Comparison of ENCODE assay signal across 25 cellular contexts in genomic region chr13:101945435-101945834, GRCh38.
A peak's percentile ranks its signal among the peaks of the same experiment; 100 is the strongest.
DNase-seq lines count a peak whose midpoint lies in the region; ATAC-seq, FAIRE-seq and TF ChIP-seq lines count a peak whose summit lies in the region.
"Had no signal": no experiment of that assay in that cellular context is flagged by ENCODE, and none has a peak within 500 bp of the region (broad histone marks: within the 10 kb centered on the region; RNA-seq: fewer than 3 reads in every experiment).

No MANE protein-coding gene starts in this region.

- peak overlapping the region in 1 of 7 donors; percentile 32 for H3K27ac Mint-ChIP-seq in CD4-positive, alpha-beta memory T cell
- H3K27ac Mint-ChIP-seq: activated naive CD8-positive, alpha-beta T cell treated with anti-CD3 and anti-CD28 coated beads for 36 hours; B cell; dendritic cell treated with granulocyte-macrophage colony-stimulating factor and Interleukin-4, amounts not matched to agents 40 ng/mL and 50 ng/mL, for 4 days; mesothelial cell of epicardium had no signal

- no peak overlapping the region for H3K4me3 Mint-ChIP-seq in CD4-positive, alpha-beta memory T cell
- H3K4me3 Mint-ChIP-seq: activated naive CD8-positive, alpha-beta T cell treated with anti-CD3 and anti-CD28 coated beads for 36 hours; B cell; dendritic cell treated with granulocyte-macrophage colony-stimulating factor and Interleukin-4, amounts not matched to agents 40 ng/mL and 50 ng/mL, for 4 days; mesothelial cell of epicardium had no signal

- H2AFZ ChIP-seq in Loucy (ENCODE audit: low read length) = no peak overlapping the region
- H2AFZ ChIP-seq in GM12878 (ENCODE audit: control insufficient read depth, low read depth, low read length) = no peak overlapping the region
- no peak overlapping the region for H2AFZ ChIP-seq in mesenchymal stem cell (ENCODE audit: low read depth, low read length)

- DNase-seq in NCI-H146 (lab: John Stamatoyannopoulos, UW) (peak; percentile 23), NCI-H146 treated with DMSO at 0.1 percent for 48 hours (lab: John Stamatoyannopoulos, UW; ENCODE audit: unreplicated experiment) (no peak), GM12878 (ENCODE audit: low read depth, low spot score) (no peak), mesenchymal stem cell (no peak), GOT3 (lab: John Stamatoyannopoulos, UW) (no peak), esophagus squamous epithelium (lab: John Stamatoyannopoulos, UW) (no peak)
- no peak for DNase-seq in CD4-positive, alpha-beta memory T cell
- DNase-seq: activated CD4-positive, alpha-beta T cell treated with anti-CD3 and anti-CD28 coated beads for 1 hour; activated naive CD8-positive, alpha-beta T cell treated with anti-CD3 and anti-CD28 coated beads for 36 hours; foreskin keratinocyte; hypothalamus; left cardiac atrium; NCI-H1417 treated with DMSO at 0.1 percent for 48 hours; stomach; T1000; upper lobe of right lung had no signal

- H2BK5ac ChIP-seq in mesenchymal stem cell (ENCODE audit: low read depth, low read length, poor library complexity, severe bottlenecking) = no peak overlapping the region

- no peak overlapping the region for H3K14ac ChIP-seq in mesenchymal stem cell (ENCODE audit: low read length in 2 of 2)

- TF ChIP-seq POLR2A in GM12878 (IDR thresholded peaks at IDR 0.05; ENCODE audit: low read depth, low read length) (no peak), esophagus squamous epithelium (IDR thresholded peaks at IDR 0.05) (no peak)

- no peaks in the 10 kb centered on the region for H3F3A ChIP-seq in Loucy (ENCODE audit: low read depth)

- H3K9me2 ChIP-seq in Loucy (replicated peaks; ENCODE audit: low read depth, low read length) = no peaks in the 10 kb centered on the region

- CTCF ChIA-PET in GM12878 (lab: Yijun Ruan, JAX) = no interaction called here
- CTCF ChIA-PET in CD4-positive, alpha-beta memory T cell (lab: Charles Lee; ENCODE audit: partially characterized antibody) = no interaction called here

- peak; percentile 63 for ATAC-seq in GM12878
- ATAC-seq: foreskin keratinocyte, left cardiac atrium, upper lobe of right lung had no signal

- H4K8ac ChIP-seq in mesenchymal stem cell (ENCODE audit: low read length) = peak overlapping the region; percentile 15

- H3K4me1 ChIP-seq in Loucy (ENCODE audit: insufficient read depth, low read length, poor library complexity, severe bottlenecking) = no peaks in the 10 kb centered on the region
- no peaks in the 10 kb centered on the region for H3K4me1 ChIP-seq in GM12878 (ENCODE audit: control insufficient read depth, insufficient read depth, low read length)
- no peaks in the 10 kb centered on the region for H3K4me1 ChIP-seq in mesenchymal stem cell (ENCODE audit: control insufficient read depth, insufficient read depth, low read depth, low read length)
- no peaks in the 10 kb centered on the region for H3K4me1 ChIP-seq in CD4-positive, alpha-beta memory T cell (ENCODE audit: insufficient read depth, low read length)
- H3K4me1 ChIP-seq in esophagus squamous epithelium = peaks cover 0 to 15% (median 0%) of the 10 kb centered on the region in 3 donors
- H3K4me1 ChIP-seq: foreskin keratinocyte, prostate gland, stomach had no signal

- H3K79me1 ChIP-seq in mesenchymal stem cell (replicated peaks; ENCODE audit: low read length, poor library complexity, severe bottlenecking) = no peaks in the 10 kb centered on the region

- H3K4me2 ChIP-seq in Loucy (ENCODE audit: low read depth, low read length, poor library complexity, severe bottlenecking) (no peak overlapping the region), GM12878 (ENCODE audit: control insufficient read depth, insufficient read depth) (no peak overlapping the region), mesenchymal stem cell (ENCODE audit: low read length, poor library complexity, severe bottlenecking) (no peak overlapping the region)

- FAIRE-seq in GM12878 (lab: Jason Lieb, UNC) = no peak
- FAIRE-seq: G401.6, RCC 7860 had no signal

- TF ChIP-seq RAD21 in GM12878 (IDR thresholded peaks at IDR 0.05; ENCODE audit: insufficient read depth, low read depth, low read length) = no peak

- H3K9ac ChIP-seq in Loucy (ENCODE audit: low read depth, low read length, poor library complexity, severe bottlenecking) = no peak overlapping the region
- no peak overlapping the region for H3K9ac ChIP-seq in GM12878 (ENCODE audit: control insufficient read depth, insufficient read depth, low read length)
- H3K9ac ChIP-seq in mesenchymal stem cell (ENCODE audit: low read length) = no peak overlapping the region

- H3K27ac ChIP-seq in GM12878 (ENCODE audit: control insufficient read depth, insufficient read depth) = no peak overlapping the region
- no peak overlapping the region for H3K27ac ChIP-seq in mesenchymal stem cell (ENCODE audit: low read length, poor library complexity, severe bottlenecking)
- H3K27ac ChIP-seq in CD4-positive, alpha-beta memory T cell (ENCODE audit: low read depth, low read length) = no peak overlapping the region
- no peak overlapping the region for H3K27ac ChIP-seq in esophagus squamous epithelium
- H3K27ac ChIP-seq: 22Rv1, foreskin keratinocyte, prostate gland, skin epidermis, stomach, upper lobe of right lung had no signal

- in situ Hi-C loops in GM12878 (cut with MboI) = loop anchor here (10.0 kb wide), 2 partner anchors 509 to 609 kb away; no protein-coding TSS in a partner anchor

- H4K20me1 ChIP-seq in Loucy (ENCODE audit: insufficient read depth, low read length, poor library complexity, severe bottlenecking) (no peaks in the 10 kb centered on the region), GM12878 (ENCODE audit: control insufficient read depth, insufficient read depth) (no peaks in the 10 kb centered on the region)

- H3K27me3 Mint-ChIP-seq in CD4-positive, alpha-beta memory T cell = peaks cover 2 to 3% of the 10 kb centered on the region in 2 donors
- H3K27me3 Mint-ChIP-seq: activated naive CD8-positive, alpha-beta T cell treated with anti-CD3 and anti-CD28 coated beads for 36 hours; B cell; dendritic cell treated with granulocyte-macrophage colony-stimulating factor and Interleukin-4, amounts not matched to agents 40 ng/mL and 50 ng/mL, for 4 days had no signal

- H3K27me3 ChIP-seq in Loucy (ENCODE audit: insufficient read depth, low read length, poor library complexity, severe bottlenecking) (no peaks in the 10 kb centered on the region), GM12878 (replicated peaks in 1 of 2; ENCODE audit: control insufficient read depth in 2 of 2, insufficient read depth in 2 of 2, low read length in 1 of 2) (no peaks in the 10 kb centered on the region), mesenchymal stem cell (ENCODE audit: control insufficient read depth in 1 of 2, insufficient read depth in 1 of 2, low read length in 2 of 2) (peaks cover 0 to under 1% of the 10 kb centered on the region in 2 experiments), esophagus squamous epithelium (no peaks in the 10 kb centered on the region)
- no peaks in the 10 kb centered on the region for H3K27me3 ChIP-seq in CD4-positive, alpha-beta memory T cell (ENCODE audit: insufficient read depth, low read length)
- H3K27me3 ChIP-seq: foreskin keratinocyte, stomach, upper lobe of right lung had no signal

- H3K4me3 ChIP-seq in Loucy (ENCODE audit: low read length, poor library complexity, severe bottlenecking) (no peak overlapping the region), GM12878 (no peak overlapping the region), mesenchymal stem cell (ENCODE audit: insufficient read depth in 1 of 2, low read depth in 1 of 2, low read length in 2 of 2) (no peak overlapping the region), esophagus squamous epithelium (no peak overlapping the region)
- H3K4me3 ChIP-seq in CD4-positive, alpha-beta memory T cell (ENCODE audit: low read length in 2 of 2) = no peak overlapping the region
- H3K4me3 ChIP-seq: prostate gland, skin epidermis, stomach, upper lobe of right lung had no signal

- SMC1A ChIA-PET in GM12878 (lab: Charles Lee; ENCODE audit: uncharacterized antibody, unreplicated experiment) = no interaction called here

- POLR2A ChIA-PET in GM12878 (lab: Charles Lee) = no interaction called here
- POLR2A ChIA-PET in CD4-positive, alpha-beta memory T cell (lab: Charles Lee; ENCODE audit: partially characterized antibody) = no interaction called here

- RAD21 ChIA-PET in GM12878 (lab: Charles Lee; ENCODE audit: unreplicated experiment) = no interaction called here

- no peaks in the 10 kb centered on the region for H3K36me3 ChIP-seq in Loucy (ENCODE audit: insufficient read depth, low read length)
- no peaks in the 10 kb centered on the region for H3K36me3 ChIP-seq in GM12878 (ENCODE audit: control insufficient read depth in 2 of 2, insufficient read depth in 2 of 2, low read length in 1 of 2)
- H3K36me3 ChIP-seq in mesenchymal stem cell (ENCODE audit: control insufficient read depth in 1 of 2, insufficient read depth in 2 of 2, low read depth in 1 of 2, low read length in 2 of 2) = no peaks in the 10 kb centered on the region
- no peaks in the 10 kb centered on the region for H3K36me3 ChIP-seq in CD4-positive, alpha-beta memory T cell (ENCODE audit: insufficient read depth, low read length)
- no peaks in the 10 kb centered on the region for H3K36me3 ChIP-seq in esophagus squamous epithelium
- H3K36me3 ChIP-seq: prostate gland, stomach, upper lobe of right lung had no signal

- H2BK120ac ChIP-seq in mesenchymal stem cell (ENCODE audit: low read depth, low read length) = no peak overlapping the region

- no peak overlapping the region for H2BK12ac ChIP-seq in mesenchymal stem cell (ENCODE audit: low read length in 2 of 2)

- H3K9me3 ChIP-seq in Loucy (ENCODE audit: insufficient read depth, low read depth, low read length) = no peaks in the 10 kb centered on the region
- H3K9me3 ChIP-seq in GM12878 (replicated peaks; ENCODE audit: control insufficient read depth, insufficient read depth, low read length) = no peaks in the 10 kb centered on the region
- no peaks in the 10 kb centered on the region for H3K9me3 ChIP-seq in mesenchymal stem cell (ENCODE audit: control insufficient read depth, low read length)
- no peaks in the 10 kb centered on the region for H3K9me3 ChIP-seq in CD4-positive, alpha-beta memory T cell (ENCODE audit: control insufficient read depth in 1 of 2, low read length in 2 of 2)
- no peaks in the 10 kb centered on the region for H3K9me3 ChIP-seq in esophagus squamous epithelium
- H3K9me3 ChIP-seq: prostate gland, stomach, upper lobe of right lung had no signal

- WGBS in GM12878 (ENCODE audit: insufficient coverage, insufficient replicate concordance, low lambda C conversion rate, missing lambda C conversion rate) = 24% methylated on average over 6 of the region's 6 CpGs
- WGBS in mesenchymal stem cell = 71% methylated on average over 6 of the region's 6 CpGs
- WGBS in esophagus squamous epithelium, 2 donors = 72 to 78% methylated on average over 6 of the region's 6 CpGs

- intact Hi-C loops in GM12878 (cut with micrococcal nuclease; ENCODE audit: unreplicated experiment) = loop anchor here (10.0 kb wide), 1 partner anchor 801 kb away; no protein-coding TSS in a partner anchor
- intact Hi-C loops in CD4-positive, alpha-beta memory T cell (cut with micrococcal nuclease) = no loop called here
- intact Hi-C loops in esophagus squamous epithelium (cut with DNase I) = loop anchor here (10.0 kb wide), 1 partner anchor 609 kb away; no protein-coding TSS in a partner anchor

- TF ChIP-seq CTCF in Loucy (conservative IDR thresholded peaks at IDR 0.05; ENCODE audit: low read length) (peak; percentile 12; the same call in 1 of the 2 replicates), GM12878 (IDR thresholded peaks at IDR 0.05 in 2 of 3, conservative IDR thresholded peaks at IDR 0.05 in 1 of 3; ENCODE audit: control insufficient read depth in 2 of 3, extremely low read depth in 1 of 3, insufficient read depth in 1 of 3, low read depth in 3 of 3, low read length in 3 of 3) (peak in 1 of 3 experiments; percentile 9; a peak in 2 of 6 replicates), esophagus squamous epithelium (IDR thresholded peaks at IDR 0.05) (no peak)

- no peak overlapping the region for H2BK15ac ChIP-seq in mesenchymal stem cell (ENCODE audit: low read depth, poor library complexity, severe bottlenecking)

- H3K79me2 ChIP-seq in Loucy (ENCODE audit: insufficient read depth, low read length) (no peaks in the 10 kb centered on the region), GM12878 (ENCODE audit: control insufficient read depth, insufficient read depth, low read length) (no peaks in the 10 kb centered on the region)

- no peak overlapping the region for H2AK5ac ChIP-seq in mesenchymal stem cell (ENCODE audit: low read length, severe bottlenecking)

- H3K4ac ChIP-seq in mesenchymal stem cell (ENCODE audit: low read depth in 1 of 2, low read length in 2 of 2) = no peak overlapping the region

- no peak overlapping the region for H3K18ac ChIP-seq in mesenchymal stem cell (ENCODE audit: low read depth in 1 of 2, low read length in 2 of 2)

- H3K9me3 Mint-ChIP-seq in CD4-positive, alpha-beta memory T cell = peaks cover 0 to 3% (median 0%) of the 10 kb centered on the region in 8 donors
- H3K9me3 Mint-ChIP-seq: activated naive CD8-positive, alpha-beta T cell treated with anti-CD3 and anti-CD28 coated beads for 36 hours; dendritic cell treated with granulocyte-macrophage colony-stimulating factor and Interleukin-4, amounts not matched to agents 40 ng/mL and 50 ng/mL, for 4 days; mesothelial cell of epicardium had no signal

- peak overlapping the region; percentile 50 for H4K91ac ChIP-seq in mesenchymal stem cell (ENCODE audit: low read length)

- no peak for TF ChIP-seq EP300 in GM12878 (IDR thresholded peaks at IDR 0.05; ENCODE audit: borderline replicate concordance in 1 of 2, control insufficient read depth in 1 of 2, low read depth in 2 of 2, low read length in 2 of 2)

- BruUV-seq in GM12878 (replicated peaks; lab: Mats Ljungman, UMichigan) = no TSS peak

- H3K36me3 Mint-ChIP-seq in CD4-positive, alpha-beta memory T cell = no peaks in the 10 kb centered on the region
- H3K36me3 Mint-ChIP-seq: activated naive CD8-positive, alpha-beta T cell treated with anti-CD3 and anti-CD28 coated beads for 36 hours; mesothelial cell of epicardium had no signal

- peak overlapping the region in 1 of 2 experiments; percentile 48 for H3K23ac ChIP-seq in mesenchymal stem cell (ENCODE audit: low read length in 2 of 2)

- H3K4me1 Mint-ChIP-seq in CD4-positive, alpha-beta memory T cell = no peaks in the 10 kb centered on the region
- H3K4me1 Mint-ChIP-seq: activated naive CD8-positive, alpha-beta T cell treated with anti-CD3 and anti-CD28 coated beads for 36 hours; B cell; mesothelial cell of epicardium had no signal
